Comparison of ENCODE assay signal across 10 cellular contexts in genomic region chr11:125163431-125164011, GRCh38. TPM values are rescaled to one million over a fixed set of nuclear protein-coding genes. Genes with fewer than 3 reads are reported as not detected.
A peak's percentile ranks its signal among the peaks of the same experiment; 100 is the strongest.
DNase-seq lines count a peak whose midpoint lies in the region; ATAC-seq and TF ChIP-seq lines count a peak whose summit lies in the region.
"Had no signal": no experiment of that assay in that cellular context is flagged by ENCODE, and none has a peak within 500 bp of the region (broad histone marks: within the 10 kb centered on the region; RNA-seq: fewer than 3 reads in every experiment).

No MANE protein-coding gene starts in this region.

- no peaks in the 10 kb centered on the region for H3K9me3 ChIP-seq in HEK293 (ENCODE audit: control insufficient read depth, insufficient read depth, low read depth, low read length)
- H3K9me3 ChIP-seq in iPS-15b (ENCODE audit: control insufficient read depth, insufficient read depth, low read length), result no peaks in the 10 kb centered on the region
- H3K9me3 ChIP-seq: ascending aorta had no signal

- H3K36me3 Mint-ChIP-seq in activated CD4-positive, alpha-beta memory T cell treated with anti-CD3 and anti-CD28 coated beads for 36 hours, result no peaks in the 10 kb centered on the region
- H3K36me3 Mint-ChIP-seq: stimulated activated memory B cell treated with anti-CD40 and anti-IgM and Interleukin-4, amounts not matched to agents 10 μg/mL and 1 μg/mL and 100 μg/mL, for 72 hours had no signal

- H3K4me3 Mint-ChIP-seq in activated CD4-positive, alpha-beta memory T cell treated with anti-CD3 and anti-CD28 coated beads for 36 hours, result peak overlapping the region; percentile 9

- H3K27ac ChIP-seq in HEK293 (ENCODE audit: extremely low read depth, low read depth, low read length), result no peak overlapping the region

- H3K27ac Mint-ChIP-seq in activated CD4-positive, alpha-beta memory T cell treated with anti-CD3 and anti-CD28 coated beads for 36 hours, result no peak overlapping the region
- H3K27ac Mint-ChIP-seq: stimulated activated memory B cell treated with anti-CD40 and anti-IgM and Interleukin-4, amounts not matched to agents 10 μg/mL and 1 μg/mL and 100 μg/mL, for 72 hours had no signal

- POLR2A ChIA-PET in HEK293 (lab: Yijun Ruan, JAX), result interaction anchor here (1.0 kb wide), 1 partner anchor 52 kb away, joined by 4 read pairs; the partner anchor contains the start of gene TMEM218
- POLR2A ChIA-PET in activated CD4-positive, alpha-beta memory T cell treated with anti-CD3 and anti-CD28 coated beads for 36 hours (lab: Charles Lee), result no interaction called here

- H3K9me3 Mint-ChIP-seq in activated CD4-positive, alpha-beta memory T cell treated with anti-CD3 and anti-CD28 coated beads for 36 hours, result no peaks in the 10 kb centered on the region
- H3K9me3 Mint-ChIP-seq: stimulated activated memory B cell treated with anti-CD40 and anti-IgM and Interleukin-4, amounts not matched to agents 10 μg/mL and 1 μg/mL and 100 μg/mL, for 72 hours had no signal

- H3K36me3 ChIP-seq in HEK293 (ENCODE audit: control insufficient read depth in 2 of 2, insufficient read depth in 1 of 2, low read length in 2 of 2) (no peaks in the 10 kb centered on the region), iPS-15b (ENCODE audit: control insufficient read depth, insufficient read depth, low read length) (no peaks in the 10 kb centered on the region)
- H3K36me3 ChIP-seq: ascending aorta had no signal

- H3K4me3 ChIP-seq in HEK293 (ENCODE audit: low read depth, low read length), result no peak overlapping the region
- H3K4me3 ChIP-seq in iPS-15b (ENCODE audit: low read depth, low read length), result peak overlapping the region; percentile 14
- H3K4me3 ChIP-seq: lung had no signal

- H3K4me1 Mint-ChIP-seq in activated CD4-positive, alpha-beta memory T cell treated with anti-CD3 and anti-CD28 coated beads for 36 hours (ENCODE audit: low read depth), result peaks cover 17% of the 10 kb centered on the region

- CTCF ChIA-PET in HEK293 (lab: Yijun Ruan, JAX), result interaction anchor here (0.6 to 1.7 kb wide), 12 partner anchors 12 to 241 kb away, joined by 3 to 7 read pairs (median 3); no protein-coding TSS in a partner anchor
- CTCF ChIA-PET in activated CD4-positive, alpha-beta memory T cell treated with anti-CD3 and anti-CD28 coated beads for 36 hours (lab: Charles Lee), result interaction anchor here (0.9 kb wide), 2 partner anchors 9 to 57 kb away, joined by 3 read pairs; no protein-coding TSS in a partner anchor

- no peak for TF ChIP-seq CTCF in HEK293 (tag by site-specific recombination; IDR thresholded peaks at IDR 0.05)

- no peak for ATAC-seq in GM21367 (IDR thresholded peaks at IDR 0.05; ENCODE audit: unreplicated experiment)

- no peak overlapping the region for H3K9ac ChIP-seq in iPS-15b (ENCODE audit: low read depth, low read length)

- peaks cover 33% of the 10 kb centered on the region for H3K27me3 ChIP-seq in iPS-15b (ENCODE audit: control insufficient read depth, insufficient read depth, low read length)
- H3K27me3 ChIP-seq: ascending aorta had no signal

- peaks cover 5% of the 10 kb centered on the region; the same call in 1 of the 2 replicates for H3K4me1 ChIP-seq in HEK293 (ENCODE audit: control insufficient read depth, insufficient read depth, low read length)
- peaks cover 21% of the 10 kb centered on the region for H3K4me1 ChIP-seq in iPS-15b (ENCODE audit: control insufficient read depth, insufficient read depth, low read length)

- DNase-seq in activated CD4-positive, alpha-beta memory T cell treated with anti-CD3 and anti-CD28 coated beads for 36 hours, result no peak
- peak; percentile 55 for DNase-seq in retina
- no peak for DNase-seq in SIG-M5 treated with dmso at 0.1 percent for 504 hours (lab: John Stamatoyannopoulos, UW; ENCODE audit: unreplicated experiment)
- DNase-seq in glomerular visceral epithelial cell (ENCODE audit: extremely low spot score), result no peak

- H3K27me3 Mint-ChIP-seq in activated CD4-positive, alpha-beta memory T cell treated with anti-CD3 and anti-CD28 coated beads for 36 hours, result peaks cover 40% of the 10 kb centered on the region

- intact Hi-C loops in activated CD4-positive, alpha-beta memory T cell treated with anti-CD3 and anti-CD28 coated beads for 36 hours (cut with micrococcal nuclease), result loop anchor here (1.0 to 10.0 kb wide), 2 partner anchors 182 to 241 kb away; no protein-coding TSS in a partner anchor

TF ChIP-seq in HEK293, 187 proteins besides CTCF, POLR2A, EP300 and RAD21:
- no peak for TF ChIP-seq ZFP3 (tag by site-specific recombination; IDR thresholded peaks at IDR 0.05; ENCODE audit: low read depth)
- 0 out of 2 replicates have a peak, but pooled peaks have one; percentile 3 for TF ChIP-seq ZNF335 (tag by site-specific recombination; conservative IDR thresholded peaks at IDR 0.05)
TF ChIP-seq in HEK293: peak in this region for 1.

RNA-seq across cellular contexts. Expression of gene PKNOX2, which starts 1.0 kb away (rescaled TPM):
- not detected for total RNA-seq in activated CD4-positive, alpha-beta memory T cell treated with anti-CD3 and anti-CD28 coated beads for 36 hours

RNA-seq across cellular contexts. Expression of gene TMEM218, which starts 52.1 kb away (rescaled TPM):
- total RNA-seq in activated CD4-positive, alpha-beta memory T cell treated with anti-CD3 and anti-CD28 coated beads for 36 hours, result 10 to 100 TPM; 12.8 to 14.8 TPM
